ENCODE assay signal across 8 cellular contexts in genomic region chr14:74620497-74620921, GRCh38. TPM values are rescaled to one million over a fixed set of nuclear protein-coding genes. Genes with fewer than 3 reads are reported as not detected.
DNase-seq lines count a peak whose midpoint lies in the region; ATAC-seq and TF ChIP-seq lines count a peak whose summit lies in the region.

No MANE protein-coding gene starts in this region.

- peak in 2 of 5 donors; percentile 15 to 23 for DNase-seq in heart left ventricle
- no peak for DNase-seq in cardiac septum (ENCODE audit: low spot score)
- peak; percentile 24 to 41 for DNase-seq in activated CD4-positive, alpha-beta T cell treated with anti-CD3 and anti-CD28 coated beads, Interleukin-2, amount 50 U/mL, for 48 hours
- DNase-seq in foreskin keratinocyte = peak; percentile 100
- no peak for DNase-seq in tibial nerve (ENCODE audit: low spot score in 2 of 2)

- H3K9me3 ChIP-seq in heart left ventricle (no peaks in the 10 kb centered on the region), tibial nerve (no peaks in the 10 kb centered on the region)

- H3K4me1 ChIP-seq in heart left ventricle (peaks cover 0 to 62% (median 39%) of the 10 kb centered on the region in 12 donors), foreskin keratinocyte (peaks cover 38% of the 10 kb centered on the region), tibial nerve (peaks cover 0 to 55% (median 32%) of the 10 kb centered on the region in 4 donors)

- TF ChIP-seq POLR2A in heart left ventricle (IDR thresholded peaks at IDR 0.05) (no peak), tibial nerve (IDR thresholded peaks at IDR 0.05) (no peak)

- ATAC-seq in heart left ventricle (peak in 3 of 4 donors; percentile 14 to 32 (median 20)), foreskin keratinocyte (peak; percentile 88), HG03571 (IDR thresholded peaks at IDR 0.05; ENCODE audit: unreplicated experiment) (no peak), GM19467 (IDR thresholded peaks at IDR 0.05; ENCODE audit: unreplicated experiment) (no peak), HG02970 (IDR thresholded peaks at IDR 0.05; ENCODE audit: low FRiP score, unreplicated experiment) (no peak)

- H3K4me3 ChIP-seq in heart left ventricle (no peak overlapping the region), tibial nerve (no peak overlapping the region)

- WGBS in heart left ventricle, 4 donors = 63 to 80% (median 72%) methylated on average over 2 of the region's 2 CpGs
- WGBS in tibial nerve, 2 donors = 73 to 74% methylated on average over 2 of the region's 2 CpGs

- peak overlapping the region; percentile 30 to 89 (median 62) for H3K27ac ChIP-seq in heart left ventricle
- no peak overlapping the region for H3K27ac ChIP-seq in foreskin keratinocyte
- H3K27ac ChIP-seq in tibial nerve = peak overlapping the region in 3 of 4 donors; percentile 4 to 88 (median 76)

- H3K36me3 ChIP-seq in heart left ventricle (no peaks in the 10 kb centered on the region), tibial nerve (no peaks in the 10 kb centered on the region)

- no peak for TF ChIP-seq CTCF in heart left ventricle (IDR thresholded peaks at IDR 0.05)
- TF ChIP-seq CTCF in foreskin keratinocyte (conservative IDR thresholded peaks at IDR 0.05) = no peak
- TF ChIP-seq CTCF in tibial nerve (IDR thresholded peaks at IDR 0.05) = no peak

- H3K27me3 ChIP-seq in heart left ventricle = peaks cover 0 to 5% (median 0%) of the 10 kb centered on the region in 9 donors
- no peaks in the 10 kb centered on the region for H3K27me3 ChIP-seq in foreskin keratinocyte
- H3K27me3 ChIP-seq in tibial nerve = no peaks in the 10 kb centered on the region

- no peak for TF ChIP-seq EP300 in tibial nerve (IDR thresholded peaks at IDR 0.05)

- intact Hi-C loops in heart left ventricle (cut with DNase I) (no loop called here), cardiac septum (cut with DNase I) (no loop called here)

RNA-seq across cellular contexts. Expression of gene LTBP2, which starts 8.5 kb away (rescaled TPM):
- 10 to 100 TPM; 19.1 to 69.1 (median 36.1) TPM for total RNA-seq in heart left ventricle
- 1 to 10 TPM; 4.0 to 8.4 TPM for polyA plus RNA-seq in heart left ventricle
- total RNA-seq in cardiac septum = 93.7 TPM
- 78.2 and 131 TPM in 2 replicates for total RNA-seq in foreskin keratinocyte
- 26.5 and 35.0 TPM in 2 replicates for polyA plus RNA-seq in foreskin keratinocyte
- 100 to 1,000 TPM in 2 of 4 donors, 10 to 100 TPM in 2; 67.1 to 276 (median 134) TPM for total RNA-seq in tibial nerve

Comparison
In these comparisons a context has a peak if more than half of its experiments do, and no peak if none do; other contexts are left out.
1. ATAC-seq: peak in heart left ventricle (3 of 4) and foreskin keratinocyte (single experiment); none in HG03571 (single experiment), GM19467 (single experiment) and HG02970 (single experiment).
2. DNase-seq: peak in activated CD4-positive, alpha-beta T cell treated with anti-CD3 and anti-CD28 coated beads, Interleukin-2, amount 50 U/mL, for 48 hours (2 of 2) and foreskin keratinocyte (2 of 2); none in cardiac septum (single experiment) and tibial nerve (0 of 2).